1 cellular context compared by ENCODE assay signal in genomic region chr9:124066783-124067563, GRCh38.
TF ChIP-seq lines count a peak whose summit lies in the region.

No MANE protein-coding gene starts in this region.

TF ChIP-seq in K562, 482 proteins besides CTCF, POLR2A, EP300 and RAD21 (continued from another document):
- TF ChIP-seq MAFG (tag; conservative IDR thresholded peaks at IDR 0.05) (0 out of 2 replicates have a peak, but pooled peaks have one; percentile 24), C11orf30 (IDR thresholded peaks at IDR 0.05; ENCODE audit: low read depth) (peak; percentile 60)
- TF ChIP-seq, protein P1, sequence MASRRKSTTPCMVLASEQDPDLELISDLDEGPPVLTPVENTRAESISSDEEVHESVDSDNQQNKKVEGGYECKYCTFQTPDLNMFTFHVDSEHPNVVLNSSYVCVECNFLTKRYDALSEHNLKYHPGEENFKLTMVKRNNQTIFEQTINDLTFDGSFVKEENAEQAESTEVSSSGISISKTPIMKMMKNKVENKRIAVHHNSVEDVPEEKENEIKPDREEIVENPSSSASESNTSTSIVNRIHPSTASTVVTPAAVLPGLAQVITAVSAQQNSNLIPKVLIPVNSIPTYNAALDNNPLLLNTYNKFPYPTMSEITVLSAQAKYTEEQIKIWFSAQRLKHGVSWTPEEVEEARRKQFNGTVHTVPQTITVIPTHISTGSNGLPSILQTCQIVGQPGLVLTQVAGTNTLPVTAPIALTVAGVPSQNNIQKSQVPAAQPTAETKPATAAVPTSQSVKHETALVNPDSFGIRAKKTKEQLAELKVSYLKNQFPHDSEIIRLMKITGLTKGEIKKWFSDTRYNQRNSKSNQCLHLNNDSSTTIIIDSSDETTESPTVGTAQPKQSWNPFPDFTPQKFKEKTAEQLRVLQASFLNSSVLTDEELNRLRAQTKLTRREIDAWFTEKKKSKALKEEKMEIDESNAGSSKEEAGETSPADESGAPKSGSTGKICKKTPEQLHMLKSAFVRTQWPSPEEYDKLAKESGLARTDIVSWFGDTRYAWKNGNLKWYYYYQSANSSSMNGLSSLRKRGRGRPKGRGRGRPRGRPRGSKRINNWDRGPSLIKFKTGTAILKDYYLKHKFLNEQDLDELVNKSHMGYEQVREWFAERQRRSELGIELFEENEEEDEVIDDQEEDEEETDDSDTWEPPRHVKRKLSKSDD (conservative IDR thresholded peaks at IDR 0.05; ENCODE audit: low read length) = no peak
